In genomic region chr4:101205878-101206277, GRCh38 we compare ENCODE assay signal across 8 cellular contexts.
DNase-seq lines count a peak whose midpoint lies in the region; TF ChIP-seq lines count a peak whose summit lies in the region.

No MANE protein-coding gene starts in this region.

- no peaks in the 10 kb centered on the region for H4K20me1 ChIP-seq in H9 (ENCODE audit: control insufficient read depth, insufficient read depth, insufficient read length)

- H3K4me3 ChIP-seq in prostate gland: no peak overlapping the region

- peaks cover 2% of the 10 kb centered on the region; the same call in 1 of the 2 replicates for H3K79me2 ChIP-seq in H9 (ENCODE audit: insufficient read depth, low read length)

- no peak overlapping the region for H3K4me3 Mint-ChIP-seq in H9
- H3K4me3 Mint-ChIP-seq in activated naive CD8-positive, alpha-beta T cell treated with anti-CD3 and anti-CD28 coated beads for 36 hours: no peak overlapping the region

- intact Hi-C loops in prostate gland (cut with DNase I): no loop called here

- TF ChIP-seq CTCF in H9 (conservative IDR thresholded peaks at IDR 0.05): no peak
- TF ChIP-seq CTCF in prostate gland (IDR thresholded peaks at IDR 0.05): no peak

- no peak overlapping the region for H3K9ac ChIP-seq in H9 (ENCODE audit: extremely low read depth, insufficient read length, low read length)

- H3K36me3 Mint-ChIP-seq in H9 (ENCODE audit: insufficient read depth in 1 of 3, low read depth in 3 of 3): no peaks in the 10 kb centered on the region; a peak in 1 of 7 replicates
- H3K36me3 Mint-ChIP-seq in activated naive CD8-positive, alpha-beta T cell treated with anti-CD3 and anti-CD28 coated beads for 36 hours: peaks cover 2% of the 10 kb centered on the region

- no peak overlapping the region for H3K27ac ChIP-seq in H9 (ENCODE audit: insufficient read length, low read depth, low read length)
- H3K27ac ChIP-seq in prostate gland: no peak overlapping the region

- H3K4ac ChIP-seq in H9 (ENCODE audit: low read depth, low read length): no peak overlapping the region

- no peak overlapping the region for H2BK12ac ChIP-seq in H9 (ENCODE audit: insufficient read length, low read depth, low read length)

- H2AK5ac ChIP-seq in H9 (ENCODE audit: insufficient read length, low read length): no peak overlapping the region

- peak overlapping the region in 2 of 3 experiments; percentile 55 to 60; a peak in 2 of 7 replicates for H3K27ac Mint-ChIP-seq in H9
- peak overlapping the region; percentile 77 for H3K27ac Mint-ChIP-seq in activated naive CD8-positive, alpha-beta T cell treated with anti-CD3 and anti-CD28 coated beads for 36 hours

- H3K23me2 ChIP-seq in H9 (ENCODE audit: insufficient read length, low read depth, low read length, poor library complexity, severe bottlenecking): no peaks in the 10 kb centered on the region

- no peaks in the 10 kb centered on the region for H3K79me1 ChIP-seq in H9 (ENCODE audit: insufficient read depth, low read depth, low read length, poor library complexity, severe bottlenecking)

- no peak overlapping the region for H3K14ac ChIP-seq in H9 (ENCODE audit: insufficient read depth, low read length)

- H4K5ac ChIP-seq in H9 (ENCODE audit: insufficient read length, low read depth, low read length): no peak overlapping the region

- H2BK5ac ChIP-seq in H9 (ENCODE audit: insufficient read length, low read length): no peak overlapping the region

- H3K4me1 ChIP-seq in H9 (ENCODE audit: insufficient read depth, low read length) (no peaks in the 10 kb centered on the region), prostate gland (replicated peaks) (no peaks in the 10 kb centered on the region)

- no peaks in the 10 kb centered on the region for H3K36me3 ChIP-seq in prostate gland

- no CpG with 5 or more reads among the region's 3 CpGs for WGBS in H9 (ENCODE audit: extremely low coverage, insufficient read length, low lambda C conversion rate)
- WGBS in prostate gland: 79% methylated on average over 3 of the region's 3 CpGs

- no peak overlapping the region for H2AFZ ChIP-seq in H9 (ENCODE audit: low read length)

- no peaks in the 10 kb centered on the region for H3K27me3 Mint-ChIP-seq in H9 (ENCODE audit: low read depth)
- no peaks in the 10 kb centered on the region for H3K27me3 Mint-ChIP-seq in activated naive CD8-positive, alpha-beta T cell treated with anti-CD3 and anti-CD28 coated beads for 36 hours

- DNase-seq in GM03348 (ENCODE audit: low spot score) (peak; percentile 18), H9 (no peak), NCI-H69 (lab: John Stamatoyannopoulos, UW) (peak; percentile 62), prostate gland (ENCODE audit: low spot score) (no peak), NCI-H1105 (lab: John Stamatoyannopoulos, UW) (no peak), NCI-H1694 (lab: John Stamatoyannopoulos, UW) (no peak)
- DNase-seq in activated naive CD8-positive, alpha-beta T cell treated with anti-CD3 and anti-CD28 coated beads for 36 hours: peak; percentile 49
- peak; percentile 48 for DNase-seq in stimulated activated CD4-positive, alpha-beta T cell treated with anti-CD3 and anti-CD28 coated beads, Interleukin-15, amount 100 ng/mL, for 24 hours

- H3K9me3 Mint-ChIP-seq in H9: no peaks in the 10 kb centered on the region
- H3K9me3 Mint-ChIP-seq in activated naive CD8-positive, alpha-beta T cell treated with anti-CD3 and anti-CD28 coated beads for 36 hours: no peaks in the 10 kb centered on the region

- H3K4me2 ChIP-seq in H9 (ENCODE audit: insufficient read depth, insufficient read length, low read length): no peak overlapping the region

- no peak overlapping the region for H3K56ac ChIP-seq in H9 (ENCODE audit: insufficient read length, low read depth, low read length)

- TF ChIP-seq POLR2A in prostate gland (IDR thresholded peaks at IDR 0.05): no peak

- H4K8ac ChIP-seq in H9 (replicated peaks; ENCODE audit: insufficient read length, low read depth, low read length): no peak overlapping the region

- H3K23ac ChIP-seq in H9 (ENCODE audit: insufficient read length, low read depth, low read length): no peak overlapping the region

- H2BK20ac ChIP-seq in H9 (ENCODE audit: low read depth, low read length, poor library complexity, severe bottlenecking): no peak overlapping the region

- peaks cover 18 to 23% of the 10 kb centered on the region in 2 experiments for H3K4me1 Mint-ChIP-seq in H9
- H3K4me1 Mint-ChIP-seq in activated naive CD8-positive, alpha-beta T cell treated with anti-CD3 and anti-CD28 coated beads for 36 hours: peaks cover 28% of the 10 kb centered on the region

- H3K18ac ChIP-seq in H9 (ENCODE audit: insufficient read length, low read depth, low read length): no peak overlapping the region

- no peaks in the 10 kb centered on the region for H3K27me3 ChIP-seq in H9 (ENCODE audit: insufficient read depth, low read length)
- no peaks in the 10 kb centered on the region for H3K27me3 ChIP-seq in prostate gland (replicated peaks; ENCODE audit: insufficient read depth)

- H3K9me3 ChIP-seq in H9 (ENCODE audit: control insufficient read depth, low read depth, low read length) (no peaks in the 10 kb centered on the region), prostate gland (no peaks in the 10 kb centered on the region)

- H2BK15ac ChIP-seq in H9 (ENCODE audit: low read depth, low read length): no peak overlapping the region

- H4K91ac ChIP-seq in H9 (ENCODE audit: insufficient read length, low read depth, low read length): no peak overlapping the region

- no peak overlapping the region for H3T11ph ChIP-seq in H9 (ENCODE audit: low read length)

- H2BK120ac ChIP-seq in H9 (ENCODE audit: low read depth, low read length, poor library complexity, severe bottlenecking): no peak overlapping the region

Comparison
In these comparisons a context has a peak if more than half of its experiments do, and no peak if none do; other contexts are left out.
1. DNase-seq: peak in GM03348 (single experiment), NCI-H69 (single experiment), activated naive CD8-positive, alpha-beta T cell treated with anti-CD3 and anti-CD28 coated beads for 36 hours (single experiment) and stimulated activated CD4-positive, alpha-beta T cell treated with anti-CD3 and anti-CD28 coated beads, Interleukin-15, amount 100 ng/mL, for 24 hours (single experiment); none in H9 (single experiment), prostate gland (single experiment), NCI-H1105 (single experiment) and NCI-H1694 (single experiment).